In the genomic region with DNA sequence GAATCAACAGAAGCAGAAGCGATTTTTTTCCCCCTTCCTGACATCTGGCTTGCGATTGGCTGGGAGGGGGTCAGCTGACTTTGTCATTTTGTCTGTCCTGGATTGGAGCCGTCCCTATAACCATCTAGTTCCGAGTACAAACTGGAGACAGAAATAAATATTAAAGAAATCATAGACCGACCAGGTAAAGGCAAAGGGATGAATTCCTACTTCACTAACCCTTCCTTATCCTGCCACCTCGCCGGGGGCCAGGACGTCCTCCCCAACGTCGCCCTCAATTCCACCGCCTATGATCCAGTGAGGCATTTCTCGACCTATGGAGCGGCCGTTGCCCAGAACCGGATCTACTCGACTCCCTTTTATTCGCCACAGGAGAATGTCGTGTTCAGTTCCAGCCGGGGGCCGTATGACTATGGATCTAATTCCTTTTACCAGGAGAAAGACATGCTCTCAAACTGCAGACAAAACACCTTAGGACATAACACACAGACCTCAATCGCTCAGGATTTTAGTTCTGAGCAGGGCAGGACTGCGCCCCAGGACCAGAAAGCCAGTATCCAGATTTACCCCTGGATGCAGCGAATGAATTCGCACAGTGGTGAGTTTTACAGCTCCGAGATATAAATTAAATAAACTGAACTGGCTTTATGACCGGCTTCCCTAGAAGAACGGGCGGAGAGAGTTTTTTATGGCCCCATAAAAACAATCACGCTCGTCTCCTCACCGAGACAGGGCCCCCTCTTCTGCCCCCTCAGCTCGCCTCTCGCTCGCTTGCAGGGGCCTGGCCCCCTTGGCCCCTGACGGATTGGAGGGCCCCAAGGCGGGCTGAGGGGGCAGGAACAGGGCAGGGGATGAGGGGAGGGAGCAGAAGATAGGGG, we compare ENCODE assay signal across 10 cellular contexts. TPM values are rescaled to one million over a fixed set of nuclear protein-coding genes. Genes with fewer than 3 reads are reported as not detected.
DNase-seq lines count a peak whose midpoint lies in the region; ATAC-seq, FAIRE-seq and TF ChIP-seq lines count a peak whose summit lies in the region.
"Had no signal": no experiment of that assay in that cellular context is flagged by ENCODE, and none has a peak within 500 bp of the region (broad histone marks: within the 10 kb centered on the region; RNA-seq: fewer than 3 reads in every experiment).

A gene (plus strand): TSS at position 117 of the 878 bp plus-strand sequence. CDS start 82 bp downstream, at position 199.

- POLR2A ChIA-PET in K562 (lab: Yijun Ruan, JAX) = interaction anchor here (0.6 to 1.5 kb wide), 4 partner anchors 11 to 673 kb away, joined by 3 to 5 read pairs (median 3); no protein-coding TSS in a partner anchor

- FAIRE-seq in K562 (lab: Jason Lieb, UNC) = peak; percentile 74

- no peak for TF ChIP-seq POLR2A in K562 (conservative IDR thresholded peaks at IDR 0.05)

- H3K36me3 Mint-ChIP-seq in nephron progenitor cell (ENCODE audit: low read depth) = peaks cover 27% of the 10 kb centered on the region

- peak within 1 kb of the TSS; percentile 99 for H3K27ac Mint-ChIP-seq in nephron progenitor cell

- peak within 1 kb of the TSS; percentile 82 for H3K4me2 ChIP-seq in K562 (ENCODE audit: insufficient read depth, low read length)

- peak within 1 kb of the TSS; percentile 60 for H3K4me3 ChIP-seq in LNCaP clone FGC (ENCODE audit: low read depth, low read length)
- H3K4me3 ChIP-seq in K562 = peak within 1 kb of the TSS; percentile 32
- peak within 1 kb of the TSS in 1 of 2 donors; percentile 24 for H3K4me3 ChIP-seq in right atrium auricular region

- TF ChIP-seq CTCF in LNCaP clone FGC (IDR thresholded peaks at IDR 0.05; ENCODE audit: control insufficient read depth, extremely low read depth, insufficient read depth) (no peak), K562 (IDR thresholded peaks at IDR 0.05 in 2 of 3, conservative IDR thresholded peaks at IDR 0.05 in 1 of 3; ENCODE audit: insufficient read depth in 2 of 3, low read depth in 1 of 3, low read length in 3 of 3) (no peak), nephron progenitor cell (IDR thresholded peaks at IDR 0.05) (no peak), GM13976 (IDR thresholded peaks at IDR 0.05; ENCODE audit: borderline replicate concordance, control extremely low read depth, extremely low read depth, insufficient read depth, missing control alignments) (no peak), right atrium auricular region (IDR thresholded peaks at IDR 0.05) (no peak)

- CTCF ChIA-PET in K562 (lab: Yijun Ruan, JAX; ENCODE audit: low intra/inter-chr PET ratio) = no interaction called here

- in situ Hi-C loops in K562 (cut with MboI) (loop anchor here (10.0 kb wide), 1 partner anchor 166 kb away; no protein-coding TSS in a partner anchor), GM13976 (cut with MboI; ENCODE audit: low sequenced_read_pairs, unreplicated experiment) (loop anchor here (10.0 kb wide), 1 partner anchor 166 kb away; no protein-coding TSS in a partner anchor)

- H3K9me3 ChIP-seq in K562 (replicated peaks; ENCODE audit: control insufficient read depth, insufficient read depth, low read depth, low read length) = no peaks in the 10 kb centered on the region
- H3K9me3 ChIP-seq in right atrium auricular region = peaks cover 0 to 6% of the 10 kb centered on the region in 2 donors

- no peaks in the 10 kb centered on the region for H4K20me1 ChIP-seq in K562 (replicated peaks; ENCODE audit: control insufficient read depth, insufficient read depth, low read length)

- H3K4me1 ChIP-seq in K562 (replicated peaks in 1 of 2; ENCODE audit: control insufficient read depth in 2 of 2, insufficient read depth in 2 of 2, low read length in 2 of 2) = peaks cover 3 to 25% of the 10 kb centered on the region in 2 experiments; a peak in 3 of 5 replicates
- H3K4me1 ChIP-seq in right atrium auricular region = peaks cover 0 to 24% of the 10 kb centered on the region in 2 donors

- H3K4me1 Mint-ChIP-seq in nephron progenitor cell = peaks cover 93% of the 10 kb centered on the region

- no peaks in the 10 kb centered on the region for H3K9me3 Mint-ChIP-seq in nephron progenitor cell

- TF ChIP-seq EP300 in K562 (IDR thresholded peaks at IDR 0.05; ENCODE audit: low read length) = no peak

- no peak for TF ChIP-seq RAD21 in K562 (CRISPR knock-in tag; conservative IDR thresholded peaks at IDR 0.05 in 1 of 2, IDR thresholded peaks at IDR 0.05 in 1 of 2)

- H3K79me2 ChIP-seq in K562 (ENCODE audit: control insufficient read depth, insufficient read depth, low read length) = no peaks in the 10 kb centered on the region

- DNase-seq in AG20443 (ENCODE audit: low spot score) = peak; percentile 71
- DNase-seq in LNCaP clone FGC (ENCODE audit: low read depth) = no peak
- peak; percentile 57 to 80 (median 74) for DNase-seq in K562 (ENCODE audit: extremely low read depth in 1 of 4, low spot score in 3 of 4)
- peak; percentile 40 for DNase-seq in nephron progenitor cell
- no peak for DNase-seq in GM13976 (ENCODE audit: low spot score)
- no peak for DNase-seq in COLO668 (lab: John Stamatoyannopoulos, UW; ENCODE audit: unreplicated experiment)
- no peak for DNase-seq in right atrium auricular region (ENCODE audit: low spot score)
- DNase-seq: NCI-H226 had no signal

- BruUV-seq in K562 (replicated peaks; lab: Mats Ljungman, UMichigan) = TSS peak; percentile 85

- peak within 1 kb of the TSS; percentile 86 for H2AFZ ChIP-seq in K562 (ENCODE audit: low read depth, low read length)

- H3K9me1 ChIP-seq in K562 (ENCODE audit: control insufficient read depth, insufficient read depth, low read length) = no peaks in the 10 kb centered on the region

- H3K27me3 ChIP-seq in K562 (ENCODE audit: control insufficient read depth in 2 of 2, insufficient read depth in 2 of 2, low read length in 2 of 2) = no peaks in the 10 kb centered on the region
- peaks cover 59 to 75% of the 10 kb centered on the region in 2 donors for H3K27me3 ChIP-seq in right atrium auricular region

- ATAC-seq in K562 (peak; percentile 76), HG02870 (IDR thresholded peaks at IDR 0.05; ENCODE audit: unreplicated experiment) (no peak)

- peak within 1 kb of the TSS; percentile 51; the same call in 2 of the 3 replicates for H3K27ac ChIP-seq in K562 (ENCODE audit: extremely low read depth, low read depth, low read length)
- no peak within 1 kb of the TSS for H3K27ac ChIP-seq in right atrium auricular region
- H3K27ac ChIP-seq: epithelial cell of prostate had no signal

- intact Hi-C loops in K562 (cut with micrococcal nuclease) = no loop called here

- WGBS in K562 (ENCODE audit: insufficient coverage, low coverage, missing lambda C conversion rate) = 47% methylated on average over 35 of the region's 36 CpGs

- peaks cover 2% of the 10 kb centered on the region for H3K27me3 Mint-ChIP-seq in nephron progenitor cell (ENCODE audit: low read depth, poor library complexity)

- H3K36me3 ChIP-seq in K562 (ENCODE audit: control insufficient read depth, insufficient read depth, low read length) (peaks cover 2% of the 10 kb centered on the region; the same call in 1 of the 3 replicates), right atrium auricular region (no peaks in the 10 kb centered on the region)

- peak within 1 kb of the TSS; percentile 42 to 78 for H3K9ac ChIP-seq in K562 (ENCODE audit: insufficient read depth in 1 of 2, low read depth in 2 of 2, low read length in 2 of 2)

- peak within 1 kb of the TSS; percentile 91 for H3K4me3 Mint-ChIP-seq in nephron progenitor cell

TF ChIP-seq in K562, 482 proteins besides CTCF, POLR2A, EP300 and RAD21 (continues in another document):
- TF ChIP-seq RBM25 (IDR thresholded peaks at IDR 0.05; ENCODE audit: low read depth, low read length, severe bottlenecking) (no peak), NFE2 (IDR thresholded peaks at IDR 0.05; ENCODE audit: low read depth) (no peak), RBM39 (optimal IDR thresholded peaks at IDR 0.05; ENCODE audit: low read depth, low read length) (no peak), POLR2G (IDR thresholded peaks at IDR 0.05; ENCODE audit: low read depth, low read length) (no peak), ZNF384 (IDR thresholded peaks at IDR 0.05; ENCODE audit: low read depth, low read length) (peak; percentile 49; the same call in 1 of the 2 replicates)
- TF ChIP-seq, protein P1, sequence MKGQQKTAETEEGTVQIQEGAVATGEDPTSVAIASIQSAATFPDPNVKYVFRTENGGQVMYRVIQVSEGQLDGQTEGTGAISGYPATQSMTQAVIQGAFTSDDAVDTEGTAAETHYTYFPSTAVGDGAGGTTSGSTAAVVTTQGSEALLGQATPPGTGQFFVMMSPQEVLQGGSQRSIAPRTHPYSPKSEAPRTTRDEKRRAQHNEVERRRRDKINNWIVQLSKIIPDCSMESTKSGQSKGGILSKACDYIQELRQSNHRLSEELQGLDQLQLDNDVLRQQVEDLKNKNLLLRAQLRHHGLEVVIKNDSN (CRISPR knock-in tag; IDR thresholded peaks at IDR 0.05) = peak; percentile 79
- TF ChIP-seq, protein P2, sequence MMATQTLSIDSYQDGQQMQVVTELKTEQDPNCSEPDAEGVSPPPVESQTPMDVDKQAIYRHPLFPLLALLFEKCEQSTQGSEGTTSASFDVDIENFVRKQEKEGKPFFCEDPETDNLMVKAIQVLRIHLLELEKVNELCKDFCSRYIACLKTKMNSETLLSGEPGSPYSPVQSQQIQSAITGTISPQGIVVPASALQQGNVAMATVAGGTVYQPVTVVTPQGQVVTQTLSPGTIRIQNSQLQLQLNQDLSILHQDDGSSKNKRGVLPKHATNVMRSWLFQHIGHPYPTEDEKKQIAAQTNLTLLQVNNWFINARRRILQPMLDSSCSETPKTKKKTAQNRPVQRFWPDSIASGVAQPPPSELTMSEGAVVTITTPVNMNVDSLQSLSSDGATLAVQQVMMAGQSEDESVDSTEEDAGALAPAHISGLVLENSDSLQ (IDR thresholded peaks at IDR 0.05) = 0 out of 2 replicates have a peak, but pooled peaks have one; percentile 14

RNA-seq across cellular contexts. Expression of the gene that starts here (rescaled TPM):
- 7.1 and 7.3 TPM in 2 replicates for total RNA-seq in K562 (2011; cell fraction: chromatin; rRNA removed; ENCODE audit: low replicate concordance)
- total RNA-seq in K562 (2011; cell fraction: nucleolus; rRNA removed) = 2.8 and 3.0 TPM in 2 replicates
- 3.9 and 4.4 TPM in 2 replicates for total RNA-seq in K562 (2011; cell fraction: nucleoplasm; rRNA removed)
- total RNA-seq in K562 (2014; rRNA removed) (0.73 and 1.00 TPM in 2 replicates), K562 (2014; rRNA removed; fragmentation: Illumina TruSeq; extraction: Trizol) (0.57 and 1.0 TPM in 2 replicates), K562 (2015; rRNA removed; fragmentation: Illumina TruSeq; extraction: Trizol) (1.4 TPM in 2 replicates), K562 (2021) (3.2 and 4.0 TPM in 2 replicates), right atrium auricular region (not detected)
- polyA plus RNA-seq in K562 (2011; rRNA removed) (2.0 and 2.8 TPM in 2 replicates), K562 (2014; fragmentation: Illumina TruSeq; extraction: Trizol) (3.4 and 3.5 TPM in 2 replicates), K562 (2014; fragmentation: Nextera tagmentation; extraction: Ambion mirVana) (under 1 TPM; 0.06 to 0.13 TPM), K562 (2014; rRNA removed) (2.3 and 3.5 TPM in 2 replicates)
- polyA plus RNA-seq in K562 (2011; cell fraction: cytosol; rRNA removed) = 1.5 and 1.8 TPM in 2 replicates
- polyA plus RNA-seq in K562 (2011; cell fraction: nucleus; rRNA removed) = 4.0 and 6.5 TPM in 2 replicates
- polyA plus RNA-seq in K562 (2012) = 2.8 and 3.8 TPM in 2 replicates
- polyA minus RNA-seq in K562 (2011; rRNA and poly(A)+ RNA removed) = 1.2 and 1.4 TPM in 2 replicates
- polyA minus RNA-seq in K562 (2011; cell fraction: cytosol; rRNA and poly(A)+ RNA removed) = 0.64 and 0.76 TPM in 2 replicates
- polyA minus RNA-seq in K562 (2011; cell fraction: nucleus; rRNA and poly(A)+ RNA removed) = 0.94 and 2.2 TPM in 2 replicates

Comparison
In these comparisons a context has a peak if more than half of its experiments do, and no peak if none do; other contexts are left out.
1. DNase-seq: peak in AG20443 (single experiment), K562 (4 of 4) and nephron progenitor cell (single experiment); none in LNCaP clone FGC (single experiment), GM13976 (single experiment), COLO668 (single experiment) and right atrium auricular region (single experiment).